22 cellular contexts compared by ENCODE assay signal in the genomic region with DNA sequence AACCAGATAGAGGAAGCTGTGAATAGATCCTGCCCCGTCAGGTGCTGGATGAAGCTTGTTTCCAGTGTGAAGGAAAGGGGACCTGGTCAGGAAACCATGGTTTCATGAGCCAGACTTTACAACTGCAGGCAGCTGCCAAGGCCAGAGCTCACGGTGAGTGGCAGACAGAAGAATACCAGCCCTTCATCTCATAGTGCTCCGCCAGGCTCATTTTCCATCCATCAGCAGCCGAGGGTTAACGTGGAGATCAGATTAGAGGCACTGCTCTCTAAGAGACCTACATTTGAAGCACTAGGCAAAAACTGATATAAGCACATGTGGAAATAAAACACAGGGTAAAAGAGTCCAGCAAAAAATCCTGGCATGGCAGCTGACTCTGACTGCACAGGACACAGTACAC.
"Had no signal": no experiment of that assay in that cellular context is flagged by ENCODE, and none has a peak within 500 bp of the region (broad histone marks: within the 10 kb centered on the region; RNA-seq: fewer than 3 reads in every experiment).

No MANE protein-coding gene starts in this region.

- ATAC-seq: activated naive CD4-positive, alpha-beta T cell treated with anti-CD3 and anti-CD28 coated beads, Interleukin-2, amount 50 U/mL, for 72 hours; activated T-helper 17 cell treated with anti-CD3 and anti-CD28 coated beads, Interleukin-2, amount 50 U/mL, for 72 hours; esophagus mucosa; left lung; natural killer cell treated with Interleukin-12 subunit alpha and Interleukin-12 subunit beta and Interleukin-15 and Interleukin-18, amount 100 ng/mL, for 72 hours; upper lobe of right lung; WTC11 had no signal

- DNase-seq: activated CD8-positive, alpha-beta memory T cell treated with anti-CD3 and anti-CD28 coated beads for 24 hours; activated CD8-positive, alpha-beta memory T cell treated with anti-CD3 and anti-CD28 coated beads, Interleukin-2, amount 50 U/mL, for 4 hours; activated T-cell treated with anti-CD3 and anti-CD28 coated beads, Interleukin-2, amount 50 U/mL, for 24 hours; effector memory CD4-positive, alpha-beta T cell; foreskin melanocyte; immature natural killer cell; left lung; occipital lobe; retina; stimulated activated CD4-positive, alpha-beta T cell treated with anti-CD3 and anti-CD28 coated beads, Interleukin-2, amount 100 ng/mL, for 48 hours; stimulated activated naive CD4-positive, alpha-beta T cell treated with Interleukin-2 at 50 U/mL for 16 hours; T-helper 9 cell; upper lobe of right lung had no signal

- H3K36me3 ChIP-seq: ascending aorta, left lung, thoracic aorta, upper lobe of right lung had no signal

- H3K27ac ChIP-seq: ascending aorta, left lung, thoracic aorta, upper lobe of right lung had no signal

- H3K4me3 ChIP-seq: ascending aorta, left lung, lung, thoracic aorta, upper lobe of right lung had no signal

- H3K36me3 Mint-ChIP-seq: immature natural killer cell; natural killer cell treated with Interleukin-12 subunit alpha and Interleukin-12 subunit beta and Interleukin-15 and Interleukin-18, amount 100 ng/mL, for 72 hours had no signal

- H3K9me3 ChIP-seq: ascending aorta, upper lobe of right lung had no signal

- H3K9me3 Mint-ChIP-seq: activated T-cell treated with anti-CD3 and anti-CD28 coated beads, Interleukin-2, amount 50 U/mL, for 24 hours; central memory CD8-positive, alpha-beta T cell; natural killer cell treated with Interleukin-12 subunit alpha and Interleukin-12 subunit beta and Interleukin-15 and Interleukin-18, amount 100 ng/mL, for 72 hours had no signal

- H3K4me1 ChIP-seq: ascending aorta, left lung, upper lobe of right lung had no signal

- H3K4me1 Mint-ChIP-seq: activated T-helper 17 cell treated with anti-CD3 and anti-CD28 coated beads, Interleukin-2, amount 50 U/mL, for 72 hours had no signal

- H3K27ac Mint-ChIP-seq: activated naive CD4-positive, alpha-beta T cell treated with anti-CD3 and anti-CD28 coated beads, Interleukin-2, amount 50 U/mL, for 72 hours; activated T-cell treated with anti-CD3 and anti-CD28 coated beads, Interleukin-2, amount 50 U/mL, for 24 hours; activated T-helper 17 cell treated with anti-CD3 and anti-CD28 coated beads, Interleukin-2, amount 50 U/mL, for 72 hours; immature natural killer cell; natural killer cell treated with Interleukin-12 subunit alpha and Interleukin-12 subunit beta and Interleukin-15 and Interleukin-18, amount 100 ng/mL, for 72 hours had no signal

- H3K27me3 ChIP-seq: ascending aorta, left lung, upper lobe of right lung had no signal

- H3K4me3 Mint-ChIP-seq: activated T-cell treated with anti-CD3 and anti-CD28 coated beads, Interleukin-2, amount 50 U/mL, for 24 hours; activated T-helper 17 cell treated with anti-CD3 and anti-CD28 coated beads, Interleukin-2, amount 50 U/mL, for 72 hours; central memory CD8-positive, alpha-beta T cell; immature natural killer cell; natural killer cell treated with Interleukin-12 subunit alpha and Interleukin-12 subunit beta and Interleukin-15 and Interleukin-18, amount 100 ng/mL, for 72 hours; WTC11 had no signal
